In genomic region chr12:45402288-45402687, GRCh38 we compare ENCODE assay signal across 11 cellular contexts.
"Had no signal": no experiment of that assay in that cellular context is flagged by ENCODE, and none has a peak within 500 bp of the region (broad histone marks: within the 10 kb centered on the region; RNA-seq: fewer than 3 reads in every experiment).

No MANE protein-coding gene starts in this region.

- ATAC-seq: effector memory CD8-positive, alpha-beta T cell; mucosa of descending colon; psoas muscle; stimulated activated naive CD8-positive, alpha-beta T cell treated with anti-CD3 and anti-CD28 coated beads, Interleukin-15, Interleukin-2, amounts not matched to agents 100 U/mL and 50 U/mL, for 24 hours; upper lobe of right lung had no signal

- DNase-seq: activated CD4-positive, alpha-beta T cell treated with anti-CD3 and anti-CD28 coated beads, Interleukin-2, amount 10 ng/mL, durations not matched to agents 7 days and 5 days; activated CD4-positive, CD25-positive, alpha-beta regulatory T cell; effector memory CD8-positive, alpha-beta T cell; immature natural killer cell; mammary epithelial cell; mucosa of descending colon; psoas muscle; stimulated activated CD4-positive, alpha-beta T cell treated with anti-CD3 and anti-CD28 coated beads, Interleukin-4, amount 100 ng/mL, for 1 hour; stimulated activated CD8-positive, alpha-beta memory T cell treated with anti-CD3 and anti-CD28 coated beads, Interleukin-4, amount 100 ng/mL, for 48 hours; stimulated activated naive CD8-positive, alpha-beta T cell treated with anti-CD3 and anti-CD28 coated beads, Interleukin-15, Interleukin-2, amounts not matched to agents 100 U/mL and 50 U/mL, for 24 hours; upper lobe of right lung had no signal
